1 cellular context compared by ENCODE assay signal in the genomic region with DNA sequence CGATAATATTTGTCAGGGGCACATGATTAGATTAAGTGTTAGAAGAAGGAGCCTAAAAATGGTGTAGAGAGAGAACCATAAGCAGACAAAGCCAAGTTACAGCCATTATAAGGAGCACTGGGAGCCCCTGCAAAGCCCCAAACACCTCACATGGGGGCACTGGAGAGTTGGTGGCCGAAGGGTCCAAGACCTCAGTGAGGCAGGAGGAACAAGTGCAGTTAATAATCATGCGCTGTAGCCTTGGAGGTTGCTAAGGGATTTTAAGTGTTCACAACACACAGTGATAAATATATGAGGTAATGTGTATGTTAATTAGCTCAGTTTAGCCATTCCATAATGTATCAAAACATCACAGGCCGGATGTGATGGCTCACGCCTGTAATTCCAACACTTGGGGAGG.
TF ChIP-seq lines count a peak whose summit lies in the region.

No MANE protein-coding gene starts in this region.

TF ChIP-seq in IMR-90, 13 proteins besides CTCF, POLR2A, EP300 and RAD21:
- TF ChIP-seq, protein P1, sequence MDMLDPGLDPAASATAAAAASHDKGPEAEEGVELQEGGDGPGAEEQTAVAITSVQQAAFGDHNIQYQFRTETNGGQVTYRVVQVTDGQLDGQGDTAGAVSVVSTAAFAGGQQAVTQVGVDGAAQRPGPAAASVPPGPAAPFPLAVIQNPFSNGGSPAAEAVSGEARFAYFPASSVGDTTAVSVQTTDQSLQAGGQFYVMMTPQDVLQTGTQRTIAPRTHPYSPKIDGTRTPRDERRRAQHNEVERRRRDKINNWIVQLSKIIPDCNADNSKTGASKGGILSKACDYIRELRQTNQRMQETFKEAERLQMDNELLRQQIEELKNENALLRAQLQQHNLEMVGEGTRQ (IDR thresholded peaks at IDR 0.05; ENCODE audit: low read depth, low read length): no peak
- no peak for TF ChIP-seq MAFK (IDR thresholded peaks at IDR 0.05; ENCODE audit: low read depth, low read length)
- peak; percentile 22; the same call in 1 of the 2 replicates for TF ChIP-seq SMC3 (IDR thresholded peaks at IDR 0.05; ENCODE audit: low read depth, low read length)
- no peak for TF ChIP-seq MAZ (IDR thresholded peaks at IDR 0.05; ENCODE audit: borderline replicate concordance, low read depth, low read length)
